ENCODE assay signal across 1 cellular context in the genomic region with DNA sequence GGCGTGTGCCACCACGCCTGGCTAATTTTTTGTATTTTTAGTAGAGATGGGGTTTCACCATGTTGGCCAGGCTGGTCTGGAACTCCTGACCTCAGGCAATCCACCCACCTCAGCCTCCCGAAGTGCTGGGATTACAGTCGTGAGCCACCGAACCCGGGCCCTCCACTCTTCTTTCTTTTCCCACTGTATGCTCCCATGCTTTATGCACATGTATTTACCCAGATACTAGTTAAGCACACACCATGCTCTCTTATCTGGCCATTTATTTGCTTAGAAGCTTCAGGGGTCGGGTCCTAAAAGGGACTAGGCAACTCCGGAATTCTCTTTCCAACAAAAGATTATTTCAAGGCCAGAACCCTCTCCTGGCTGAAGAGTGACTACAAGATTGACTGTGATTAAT. TPM values are rescaled to one million over a fixed set of nuclear protein-coding genes. Genes with fewer than 3 reads are reported as not detected.
"Had no signal": no experiment of that assay in that cellular context is flagged by ENCODE, and none has a peak within 500 bp of the region (broad histone marks: within the 10 kb centered on the region; RNA-seq: fewer than 3 reads in every experiment).

No MANE protein-coding gene starts in this region.

RNA-seq across cellular contexts. Expression of a gene that starts 38.7 kb away (rescaled TPM):
- total RNA-seq: GM23248 had no signal
